Comparison of ENCODE assay signal across 24 cellular contexts in the genomic region with DNA sequence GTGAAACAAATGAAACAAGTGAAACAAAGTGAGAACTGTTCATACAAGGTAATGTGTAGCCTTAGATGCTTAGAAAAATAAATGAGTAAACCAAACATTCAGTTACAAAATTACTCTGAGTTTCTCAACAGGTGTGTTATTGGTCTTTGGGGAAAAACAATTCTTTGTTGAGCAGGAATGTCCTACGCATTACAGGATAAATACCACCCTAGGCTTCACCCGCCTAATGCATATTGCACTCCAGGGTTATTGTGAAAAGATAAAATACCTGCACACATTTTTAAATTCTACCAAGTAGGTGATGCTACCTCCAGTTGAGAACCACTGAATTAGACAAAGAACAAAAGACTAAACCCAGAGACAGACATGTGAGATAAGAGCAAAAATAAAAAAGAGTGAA.
"Had no signal": no experiment of that assay in that cellular context is flagged by ENCODE, and none has a peak within 500 bp of the region (broad histone marks: within the 10 kb centered on the region; RNA-seq: fewer than 3 reads in every experiment).

No MANE protein-coding gene starts in this region.

- ATAC-seq: effector memory CD8-positive, alpha-beta T cell; esophagus mucosa; foreskin keratinocyte; gastrocnemius medialis; gastroesophageal sphincter; heart right ventricle had no signal

- H3K27me3 Mint-ChIP-seq: dendritic cell treated with granulocyte-macrophage colony-stimulating factor and Interleukin-4, amounts not matched to agents 40 ng/mL and 50 ng/mL, for 4 days; effector memory CD8-positive, alpha-beta T cell had no signal

- H3K4me1 ChIP-seq: colonic mucosa, esophagus muscularis mucosa, esophagus squamous epithelium, foreskin keratinocyte, gastroesophageal sphincter had no signal

- H3K9me3 Mint-ChIP-seq: dendritic cell treated with granulocyte-macrophage colony-stimulating factor and Interleukin-4, amounts not matched to agents 40 ng/mL and 50 ng/mL, for 4 days; endodermal cell had no signal

- H3K27ac Mint-ChIP-seq: dendritic cell treated with granulocyte-macrophage colony-stimulating factor and Interleukin-4, amounts not matched to agents 40 ng/mL and 50 ng/mL, for 4 days; effector memory CD8-positive, alpha-beta T cell; endodermal cell had no signal

- H3K27me3 ChIP-seq: colonic mucosa, dorsolateral prefrontal cortex, esophagus muscularis mucosa, esophagus squamous epithelium, foreskin keratinocyte, gastrocnemius medialis, gastroesophageal sphincter, heart right ventricle had no signal

- H3K4me3 ChIP-seq: colonic mucosa, coronary artery, dorsolateral prefrontal cortex, esophagus muscularis mucosa, esophagus squamous epithelium, gastrocnemius medialis, gastroesophageal sphincter, heart right ventricle had no signal

- H3K4me3 Mint-ChIP-seq: dendritic cell treated with granulocyte-macrophage colony-stimulating factor and Interleukin-4, amounts not matched to agents 40 ng/mL and 50 ng/mL, for 4 days; effector memory CD8-positive, alpha-beta T cell; endodermal cell had no signal

- H3K27ac ChIP-seq: colonic mucosa, coronary artery, dorsolateral prefrontal cortex, epithelial cell of prostate, esophagus muscularis mucosa, esophagus squamous epithelium, foreskin keratinocyte, gastrocnemius medialis, gastroesophageal sphincter, heart right ventricle had no signal

- H3K4me1 Mint-ChIP-seq: endodermal cell had no signal

- H3K9me3 ChIP-seq: colonic mucosa, esophagus muscularis mucosa, esophagus squamous epithelium, gastrocnemius medialis, gastroesophageal sphincter, heart right ventricle had no signal

- DNase-seq: colonic mucosa; cortex of kidney; dermis blood vessel endothelial cell; dorsolateral prefrontal cortex; effector CD4-positive, alpha-beta T cell; effector CD8-positive, alpha-beta T cell; effector memory CD4-positive, alpha-beta T cell; effector memory CD8-positive, alpha-beta T cell; endodermal cell; erythroblast; esophagus squamous epithelium; foreskin fibroblast; foreskin keratinocyte; foreskin melanocyte; gastrocnemius medialis; glutamatergic neuron; head of caudate nucleus; heart right ventricle had no signal

- H3K36me3 ChIP-seq: colonic mucosa, esophagus muscularis mucosa, esophagus squamous epithelium, gastrocnemius medialis, gastroesophageal sphincter, heart right ventricle had no signal
